Comparison of ENCODE assay signal across 42 cellular contexts in genomic region chr17:44661835-44662234, GRCh38. TPM values are rescaled to one million over a fixed set of nuclear protein-coding genes. Genes with fewer than 3 reads are reported as not detected.
"Had no signal": no experiment of that assay in that cellular context is flagged by ENCODE, and none has a peak within 500 bp of the region (broad histone marks: within the 10 kb centered on the region; RNA-seq: fewer than 3 reads in every experiment).

No MANE protein-coding gene starts in this region.

- H3K4me1 ChIP-seq: adrenal gland, ascending aorta, breast epithelium had no signal

- FAIRE-seq: astrocyte, bronchial epithelial cell had no signal

- DNase-seq: activated effector memory CD4-positive, alpha-beta T cell treated with anti-CD3 and anti-CD28 coated beads, Interleukin-2, amount 50 U/mL, for 16 hours; activated effector memory CD4-positive, alpha-beta T cell treated with Interleukin-2 at 50 U/mL for 16 hours; activated gamma-delta T cell; activated gamma-delta T cell treated with Interleukin-2 at 50 U/mL for 16 hours; activated naive CD4-positive, alpha-beta T cell; activated naive CD4-positive, alpha-beta T cell treated with anti-CD3 and anti-CD28 coated beads for 36 hours; activated naive CD4-positive, alpha-beta T cell treated with anti-CD3 and anti-CD28 coated beads, Interleukin-2, amount 10 ng/mL, durations not matched to agents 7 days and 5 days; activated naive CD4-positive, alpha-beta T cell treated with anti-CD3 and anti-CD28 coated beads, Interleukin-2, amount 50 U/mL, for 16 hours; activated naive CD4-positive, alpha-beta T cell treated with Interleukin-2 at 50 U/mL for 16 hours; activated naive CD8-positive, alpha-beta T cell treated with anti-CD3 and anti-CD28 coated beads for 36 hours; activated naive CD8-positive, alpha-beta T cell treated with anti-CD3 and anti-CD28 coated beads, Interleukin-2, amount 10 ng/mL, durations not matched to agents 7 days and 5 days; activated naive CD8-positive, alpha-beta T cell treated with anti-CD3 and anti-CD28 coated beads, Interleukin-2, amount 50 U/mL, for 24 hours; activated T-cell treated with anti-CD3 and anti-CD28 coated beads, Interleukin-2, amount 50 U/mL, for 1 hour; activated T-cell treated with anti-CD3 and anti-CD28 coated beads, Interleukin-2, amount 50 U/mL, for 24 hours; activated T-cell treated with anti-CD3 and anti-CD28 coated beads, Interleukin-2, amount 50 U/mL, for 4 hours; activated T-cell treated with anti-CD3 and anti-CD28 coated beads, Interleukin-2, amount 50 U/mL, for 48 hours; activated T-cell treated with anti-CD3 and anti-CD28 coated beads, Interleukin-2, amount 50 U/mL, for 72 hours; adrenal gland; amniotic stem cell; amygdala; anterior cingulate cortex; aorta; body of pancreas; brain microvascular endothelial cell; caudate nucleus; central memory CD4-positive, alpha-beta T cell; cerebellar nuclear complex had no signal

- H3K27me3 ChIP-seq: body of pancreas had no signal

- H3K27ac Mint-ChIP-seq: activated naive CD4-positive, alpha-beta T cell treated with anti-CD3 and anti-CD28 coated beads, Interleukin-2, amount 10 ng/mL, durations not matched to agents 7 days and 5 days; activated naive CD4-positive, alpha-beta T cell treated with anti-CD3 and anti-CD28 coated beads, Interleukin-2, amount 50 U/mL, for 24 hours; activated naive CD4-positive, alpha-beta T cell treated with anti-CD3 and anti-CD28 coated beads, Interleukin-2, amount 50 U/mL, for 72 hours; activated naive CD8-positive, alpha-beta T cell; activated naive CD8-positive, alpha-beta T cell treated with anti-CD3 and anti-CD28 coated beads for 36 hours; activated naive CD8-positive, alpha-beta T cell treated with anti-CD3 and anti-CD28 coated beads, Interleukin-2, amount 10 ng/mL, durations not matched to agents 7 days and 5 days; activated naive CD8-positive, alpha-beta T cell treated with anti-CD3 and anti-CD28 coated beads, Interleukin-2, amount 50 U/mL, for 24 hours; activated T-cell treated with anti-CD3 and anti-CD28 coated beads, Interleukin-2, amount 50 U/mL, for 24 hours; activated T-cell treated with anti-CD3 and anti-CD28 coated beads, Interleukin-2, amount 50 U/mL, for 72 hours; activated T-helper 1 cell treated with anti-CD3 and anti-CD28 coated beads, Interleukin-12 subunit alpha, Interleukin-12 subunit beta, Interleukin-2, Interleukin-4 antibody, amounts not matched to agents 30 ng/mL and 10 ng/mL and 1 ng/mL, durations not matched to agents 14 hours and 24 hours and 36 hours; activated T-helper 17 cell treated with anti-CD3 and anti-CD28 coated beads, Interleukin-2, amount 50 U/mL, for 72 hours; activated T-helper 2 cell treated with anti-CD3 and anti-CD28 coated beads, Interferon-gamma antibody, Interleukin-2, Interleukin-4, amounts not matched to agents 10 μg/mL and 5 μg/mL and 100 μg/mL, durations not matched to agents 14 hours and 24 hours and 36 hours; brain had no signal

- H3K9me3 Mint-ChIP-seq: activated naive CD4-positive, alpha-beta T cell treated with anti-CD3 and anti-CD28 coated beads for 36 hours; activated naive CD4-positive, alpha-beta T cell treated with anti-CD3 and anti-CD28 coated beads, Interleukin-2, amount 10 ng/mL, durations not matched to agents 7 days and 5 days; activated naive CD4-positive, alpha-beta T cell treated with anti-CD3 and anti-CD28 coated beads, Interleukin-2, amount 50 U/mL, for 24 hours; activated naive CD4-positive, alpha-beta T cell treated with anti-CD3 and anti-CD28 coated beads, Interleukin-2, amount 50 U/mL, for 72 hours; activated naive CD8-positive, alpha-beta T cell treated with anti-CD3 and anti-CD28 coated beads for 36 hours; activated naive CD8-positive, alpha-beta T cell treated with anti-CD3 and anti-CD28 coated beads, Interleukin-2, amount 10 ng/mL, durations not matched to agents 7 days and 5 days; activated naive CD8-positive, alpha-beta T cell treated with anti-CD3 and anti-CD28 coated beads, Interleukin-2, amount 50 U/mL, for 24 hours; activated T-cell treated with anti-CD3 and anti-CD28 coated beads, Interleukin-2, amount 50 U/mL, for 24 hours; activated T-cell treated with anti-CD3 and anti-CD28 coated beads, Interleukin-2, amount 50 U/mL, for 4 hours; activated T-cell treated with anti-CD3 and anti-CD28 coated beads, Interleukin-2, amount 50 U/mL, for 72 hours; activated T-helper 1 cell treated with anti-CD3 and anti-CD28 coated beads, Interleukin-12 subunit alpha, Interleukin-12 subunit beta, Interleukin-2, Interleukin-4 antibody, amounts not matched to agents 30 ng/mL and 10 ng/mL and 1 ng/mL, durations not matched to agents 14 hours and 24 hours and 36 hours; activated T-helper 17 cell treated with anti-CD3 and anti-CD28 coated beads, Interleukin-2, amount 50 U/mL, for 72 hours; activated T-helper 2 cell treated with anti-CD3 and anti-CD28 coated beads, Interferon-gamma antibody, Interleukin-2, Interleukin-4, amounts not matched to agents 10 μg/mL and 5 μg/mL and 100 μg/mL, durations not matched to agents 14 hours and 24 hours and 36 hours; central memory CD8-positive, alpha-beta T cell had no signal

- H3K27ac ChIP-seq: adrenal gland, ascending aorta, body of pancreas, brain microvascular endothelial cell, breast epithelium, cardiac muscle cell had no signal

- H3K36me3 ChIP-seq: adrenal gland, ascending aorta, brain microvascular endothelial cell, breast epithelium, cardiac muscle cell had no signal

- H3K4me3 ChIP-seq: adrenal gland, ascending aorta, body of pancreas, breast epithelium, cardiac muscle cell had no signal

- H3K4me1 Mint-ChIP-seq: activated T-helper 17 cell treated with anti-CD3 and anti-CD28 coated beads, Interleukin-2, amount 50 U/mL, for 72 hours had no signal

- H3K4me3 Mint-ChIP-seq: activated naive CD4-positive, alpha-beta T cell treated with anti-CD3 and anti-CD28 coated beads for 36 hours; activated naive CD4-positive, alpha-beta T cell treated with anti-CD3 and anti-CD28 coated beads, Interleukin-2, amount 10 ng/mL, durations not matched to agents 7 days and 5 days; activated naive CD4-positive, alpha-beta T cell treated with anti-CD3 and anti-CD28 coated beads, Interleukin-2, amount 50 U/mL, for 24 hours; activated naive CD8-positive, alpha-beta T cell; activated naive CD8-positive, alpha-beta T cell treated with anti-CD3 and anti-CD28 coated beads for 36 hours; activated naive CD8-positive, alpha-beta T cell treated with anti-CD3 and anti-CD28 coated beads, Interleukin-2, amount 10 ng/mL, durations not matched to agents 7 days and 5 days; activated naive CD8-positive, alpha-beta T cell treated with anti-CD3 and anti-CD28 coated beads, Interleukin-2, amount 50 U/mL, for 24 hours; activated T-cell treated with anti-CD3 and anti-CD28 coated beads, Interleukin-2, amount 50 U/mL, for 24 hours; activated T-cell treated with anti-CD3 and anti-CD28 coated beads, Interleukin-2, amount 50 U/mL, for 4 hours; activated T-cell treated with anti-CD3 and anti-CD28 coated beads, Interleukin-2, amount 50 U/mL, for 72 hours; activated T-helper 1 cell treated with anti-CD3 and anti-CD28 coated beads, Interleukin-12 subunit alpha, Interleukin-12 subunit beta, Interleukin-2, Interleukin-4 antibody, amounts not matched to agents 30 ng/mL and 10 ng/mL and 1 ng/mL, durations not matched to agents 14 hours and 24 hours and 36 hours; activated T-helper 17 cell treated with anti-CD3 and anti-CD28 coated beads, Interleukin-2, amount 50 U/mL, for 72 hours; brain; central memory CD8-positive, alpha-beta T cell had no signal

- H3K36me3 Mint-ChIP-seq: activated naive CD4-positive, alpha-beta T cell treated with anti-CD3 and anti-CD28 coated beads, Interleukin-2, amount 50 U/mL, for 72 hours; activated naive CD8-positive, alpha-beta T cell had no signal

- ATAC-seq: activated naive CD4-positive, alpha-beta T cell treated with anti-CD3 and anti-CD28 coated beads, Interleukin-2, amount 50 U/mL, for 72 hours; activated naive CD8-positive, alpha-beta T cell treated with anti-CD3 and anti-CD28 coated beads, Interleukin-2, amount 50 U/mL, for 24 hours; activated T-cell treated with anti-CD3 and anti-CD28 coated beads, Interleukin-2, amount 50 U/mL, for 4 hours; activated T-cell treated with anti-CD3 and anti-CD28 coated beads, Interleukin-2, amount 50 U/mL, for 72 hours; activated T-helper 17 cell treated with anti-CD3 and anti-CD28 coated beads, Interleukin-2, amount 50 U/mL, for 72 hours; body of pancreas had no signal

- H3K9me3 ChIP-seq: adrenal gland, ascending aorta, body of pancreas, breast epithelium had no signal

RNA-seq across cellular contexts. Expression of gene MEIOC, which starts 5.6 kb away (rescaled TPM):
- total RNA-seq: activated naive CD8-positive, alpha-beta T cell treated with anti-CD3 and anti-CD28 coated beads, Interleukin-2, amount 10 ng/mL, durations not matched to agents 7 days and 5 days; adrenal gland; aorta; ascending aorta; body of pancreas; bronchial epithelial cell; cardiac septum; cerebellum had no signal
- polyA plus RNA-seq: aorta had no signal
